22 cellular contexts compared by ENCODE assay signal in the genomic region with DNA sequence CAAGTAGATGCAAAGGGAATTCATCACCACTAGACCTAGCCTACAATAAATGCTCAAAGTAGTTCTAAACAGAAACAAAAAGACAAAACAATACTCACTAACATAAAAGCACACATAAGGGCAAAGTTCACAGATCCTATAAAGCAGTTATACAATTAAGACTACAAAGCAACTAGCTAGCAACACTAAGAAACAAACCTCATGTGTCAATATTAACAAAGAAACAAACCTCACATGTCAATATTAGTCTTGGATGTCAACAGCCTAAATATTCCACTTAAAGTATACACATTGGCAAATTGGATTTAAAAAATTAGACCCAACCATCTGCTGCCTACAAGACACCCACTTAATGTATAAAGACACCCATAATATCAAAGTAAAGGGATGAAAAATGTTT.
"Had no signal": no experiment of that assay in that cellular context is flagged by ENCODE, and none has a peak within 500 bp of the region (broad histone marks: within the 10 kb centered on the region; RNA-seq: fewer than 3 reads in every experiment).

No MANE protein-coding gene starts in this region.

- H3K27ac ChIP-seq: Peyer's patch, SJSA1 had no signal

- H3K27me3 ChIP-seq: Peyer's patch, SJSA1 had no signal

- ATAC-seq: activated T-helper 17 cell treated with anti-CD3 and anti-CD28 coated beads, Interleukin-2, amount 50 U/mL, for 72 hours; SK-N-SH treated with all-trans-retinoic acid at 6 μM for 48 hours had no signal

- H3K4me3 ChIP-seq: Peyer's patch, SJSA1 had no signal

- DNase-seq: activated B cell treated with CpG ODN at 0.5 μM for 24 hours; activated CD4-positive, alpha-beta memory T cell treated with anti-CD3 and anti-CD28 coated beads for 36 hours; activated CD4-positive, alpha-beta T cell treated with anti-CD3 and anti-CD28 coated beads for 1 hour; activated CD4-positive, alpha-beta T cell treated with anti-CD3 and anti-CD28 coated beads, Interleukin-2, amount 10 ng/mL, durations not matched to agents 24 days and 14 days; activated CD8-positive, alpha-beta memory T cell treated with anti-CD3 and anti-CD28 coated beads for 24 hours; activated gamma-delta T cell; activated naive CD4-positive, alpha-beta T cell treated with anti-CD3 and anti-CD28 coated beads, Interleukin-2, amount 10 ng/mL, durations not matched to agents 7 days and 5 days; activated naive CD8-positive, alpha-beta T cell treated with anti-CD3 and anti-CD28 coated beads for 36 hours; activated T-cell treated with anti-CD3 and anti-CD28 coated beads, Interleukin-2, amount 50 U/mL, for 48 hours; cerebellar nuclear complex; NCI-H1105 treated with DMSO at 0.1 percent for 48 hours; NCI-H1436 treated with DMSO at 0.1 percent for 48 hours; NCI-H187; NCI-H2081; NCI-H510A treated with DMSO at 0.1 percent for 48 hours; NCI-H69; Peyer's patch; SHP77; T-helper 9 cell had no signal

- H3K9me3 ChIP-seq: Peyer's patch, SJSA1 had no signal

- H3K36me3 ChIP-seq: Peyer's patch, SJSA1 had no signal

- H3K4me1 ChIP-seq: Peyer's patch had no signal
